2 cellular contexts compared by ENCODE assay signal in genomic region chr1:55196433-55197035, GRCh38.
TF ChIP-seq lines count a peak whose summit lies in the region.

No MANE protein-coding gene starts in this region.

TF ChIP-seq in SK-N-SH, 30 proteins besides CTCF, POLR2A, EP300 and RAD21 (continued from another document):
- TF ChIP-seq IRF3 (IDR thresholded peaks at IDR 0.05; ENCODE audit: low read depth, low read length) (no peak), FOXM1 (IDR thresholded peaks at IDR 0.05; ENCODE audit: low read depth) (no peak), RFX5 (IDR thresholded peaks at IDR 0.05; ENCODE audit: low read length) (no peak), REST (IDR thresholded peaks at IDR 0.05; ENCODE audit: low read depth, low read length) (no peak), POLR2AphosphoS5 (IDR thresholded peaks at IDR 0.05; ENCODE audit: low read depth, low read length) (no peak), TAF1 (IDR thresholded peaks at IDR 0.05; ENCODE audit: borderline replicate concordance, low read depth, low read length) (no peak), GABPA (IDR thresholded peaks at IDR 0.05; ENCODE audit: low read depth) (no peak), USF2 (IDR thresholded peaks at IDR 0.05; ENCODE audit: borderline replicate concordance, low read depth, low read length) (no peak), TEAD4 (IDR thresholded peaks at IDR 0.05; ENCODE audit: borderline replicate concordance, insufficient read depth) (no peak), EZH2phosphoT487 (IDR thresholded peaks at IDR 0.05; ENCODE audit: borderline replicate concordance, low read depth) (no peak), PBX3 (IDR thresholded peaks at IDR 0.05) (no peak), ELF1 (IDR thresholded peaks at IDR 0.05) (no peak), NFIC (IDR thresholded peaks at IDR 0.05; ENCODE audit: borderline replicate concordance) (no peak), ZBTB33 (IDR thresholded peaks at IDR 0.05; ENCODE audit: borderline replicate concordance, low read depth) (no peak), SMC3 (IDR thresholded peaks at IDR 0.05; ENCODE audit: low read depth, low read length) (no peak), SIN3A (IDR thresholded peaks at IDR 0.05; ENCODE audit: borderline replicate concordance, low read depth, low read length) (no peak), CHD2 (IDR thresholded peaks at IDR 0.05; ENCODE audit: low read length, partially characterized antibody) (no peak)

TF ChIP-seq in H1, 55 proteins besides CTCF, POLR2A, EP300 and RAD21 (continued from another document):
- no peak for TF ChIP-seq MAX (IDR thresholded peaks at IDR 0.05)
- no peak for TF ChIP-seq POLR2AphosphoS5 (IDR thresholded peaks at IDR 0.05; ENCODE audit: low read depth, low read length)
- TF ChIP-seq EGR1 (IDR thresholded peaks at IDR 0.05; ENCODE audit: borderline replicate concordance, low read depth, low read length): no peak
- TF ChIP-seq KDM4A (IDR thresholded peaks at IDR 0.05; ENCODE audit: low read depth, low read length, severe bottlenecking): no peak
- no peak for TF ChIP-seq TAF7 (optimal IDR thresholded peaks at IDR 0.05; ENCODE audit: borderline replicate concordance, low read depth, low read length)
- no peak for TF ChIP-seq SIRT6 (IDR thresholded peaks at IDR 0.05; ENCODE audit: low read length)
TF ChIP-seq in H1: peak in this region for 0.
